Comparison of ENCODE assay signal across 12 cellular contexts in genomic region chr20:63636752-63637633, GRCh38. TPM values are rescaled to one million over a fixed set of nuclear protein-coding genes. Genes with fewer than 3 reads are reported as not detected.
DNase-seq lines count a peak whose midpoint lies in the region; ATAC-seq and FAIRE-seq lines count a peak whose summit lies in the region.
"Had no signal": no experiment of that assay in that cellular context is flagged by ENCODE, and none has a peak within 500 bp of the region (broad histone marks: within the 10 kb centered on the region; RNA-seq: fewer than 3 reads in every experiment).

No MANE protein-coding gene starts in this region.

- peaks cover 63% of the 10 kb centered on the region for H3K4me1 Mint-ChIP-seq in activated T-cell treated with anti-CD3 and anti-CD28 coated beads, Interleukin-2, amount 50 U/mL, for 24 hours (ENCODE audit: low read depth)
- H3K4me1 Mint-ChIP-seq in activated T-cell treated with anti-CD3 and anti-CD28 coated beads, Interleukin-2, amount 50 U/mL, for 4 hours (ENCODE audit: low read depth) = peaks cover 65% of the 10 kb centered on the region
- peaks cover 51% of the 10 kb centered on the region for H3K4me1 Mint-ChIP-seq in stimulated activated memory B cell treated with anti-CD40 and anti-IgM and Interleukin-4, amounts not matched to agents 10 μg/mL and 1 μg/mL and 100 μg/mL, for 72 hours

- intact Hi-C loops in left cardiac atrium (cut with DNase I) = no loop called here

- peak overlapping the region; percentile 50 for H3K27ac Mint-ChIP-seq in activated T-cell treated with anti-CD3 and anti-CD28 coated beads, Interleukin-2, amount 50 U/mL, for 24 hours
- peak overlapping the region; percentile 94 for H3K27ac Mint-ChIP-seq in stimulated activated memory B cell treated with anti-CD40 and anti-IgM and Interleukin-4, amounts not matched to agents 10 μg/mL and 1 μg/mL and 100 μg/mL, for 72 hours

- DNase-seq in activated T-cell treated with anti-CD3 and anti-CD28 coated beads, Interleukin-2, amount 50 U/mL, for 24 hours = no peak
- no peak for DNase-seq in activated T-cell treated with anti-CD3 and anti-CD28 coated beads, Interleukin-2, amount 50 U/mL, for 4 hours
- DNase-seq in NCI-H1694 treated with DMSO at 0.1 percent for 48 hours (lab: John Stamatoyannopoulos, UW) = peak; percentile 26
- DNase-seq in cerebellum (ENCODE audit: low spot score) = peak; percentile 84
- DNase-seq in urothelium cell line (ENCODE audit: low spot score) = no peak
- no peak for DNase-seq in DMS79 (lab: John Stamatoyannopoulos, UW)
- DNase-seq in left cardiac atrium = no peak
- DNase-seq: heart left ventricle; stimulated activated CD8-positive, alpha-beta memory T cell treated with anti-CD3 and anti-CD28 coated beads, Interleukin-4, amount 100 ng/mL, for 48 hours had no signal

- peaks cover 3% of the 10 kb centered on the region for H3K36me3 Mint-ChIP-seq in activated T-cell treated with anti-CD3 and anti-CD28 coated beads, Interleukin-2, amount 50 U/mL, for 24 hours (ENCODE audit: low read depth)
- H3K36me3 Mint-ChIP-seq in activated T-cell treated with anti-CD3 and anti-CD28 coated beads, Interleukin-2, amount 50 U/mL, for 4 hours (ENCODE audit: insufficient read depth) = no peaks in the 10 kb centered on the region
- peaks cover 5% of the 10 kb centered on the region for H3K36me3 Mint-ChIP-seq in stimulated activated memory B cell treated with anti-CD40 and anti-IgM and Interleukin-4, amounts not matched to agents 10 μg/mL and 1 μg/mL and 100 μg/mL, for 72 hours

- no peak for FAIRE-seq in urothelium cell line (lab: Jason Lieb, UNC)
- FAIRE-seq: RCC 7860 had no signal

- no peak overlapping the region for H3K4me3 Mint-ChIP-seq in activated T-cell treated with anti-CD3 and anti-CD28 coated beads, Interleukin-2, amount 50 U/mL, for 24 hours
- H3K4me3 Mint-ChIP-seq in activated T-cell treated with anti-CD3 and anti-CD28 coated beads, Interleukin-2, amount 50 U/mL, for 4 hours = no peak overlapping the region
- no peak overlapping the region for H3K4me3 Mint-ChIP-seq in stimulated activated memory B cell treated with anti-CD40 and anti-IgM and Interleukin-4, amounts not matched to agents 10 μg/mL and 1 μg/mL and 100 μg/mL, for 72 hours

- H3K9me3 Mint-ChIP-seq in activated T-cell treated with anti-CD3 and anti-CD28 coated beads, Interleukin-2, amount 50 U/mL, for 24 hours = no peaks in the 10 kb centered on the region
- H3K9me3 Mint-ChIP-seq in activated T-cell treated with anti-CD3 and anti-CD28 coated beads, Interleukin-2, amount 50 U/mL, for 4 hours = no peaks in the 10 kb centered on the region
- no peaks in the 10 kb centered on the region for H3K9me3 Mint-ChIP-seq in stimulated activated memory B cell treated with anti-CD40 and anti-IgM and Interleukin-4, amounts not matched to agents 10 μg/mL and 1 μg/mL and 100 μg/mL, for 72 hours

- ATAC-seq in activated T-cell treated with anti-CD3 and anti-CD28 coated beads, Interleukin-2, amount 50 U/mL, for 4 hours = no peak
- no peak for ATAC-seq in stimulated activated memory B cell treated with anti-CD40 and anti-IgM and Interleukin-4, amounts not matched to agents 10 μg/mL and 1 μg/mL and 100 μg/mL, for 72 hours
- no peak for ATAC-seq in left cardiac atrium
- ATAC-seq: heart left ventricle, left lobe of liver had no signal

- no peaks in the 10 kb centered on the region for H3K27me3 Mint-ChIP-seq in activated T-cell treated with anti-CD3 and anti-CD28 coated beads, Interleukin-2, amount 50 U/mL, for 24 hours
- H3K27me3 Mint-ChIP-seq in activated T-cell treated with anti-CD3 and anti-CD28 coated beads, Interleukin-2, amount 50 U/mL, for 4 hours (ENCODE audit: low read depth) = no peaks in the 10 kb centered on the region
- no peaks in the 10 kb centered on the region for H3K27me3 Mint-ChIP-seq in stimulated activated memory B cell treated with anti-CD40 and anti-IgM and Interleukin-4, amounts not matched to agents 10 μg/mL and 1 μg/mL and 100 μg/mL, for 72 hours

RNA-seq across cellular contexts. Expression of gene GMEB2, which starts 10.1 kb away (rescaled TPM):
- 10 to 100 TPM; 14.6 to 16.1 (median 15.1) TPM for total RNA-seq in activated T-cell treated with anti-CD3 and anti-CD28 coated beads, Interleukin-2, amount 50 U/mL, for 4 hours
- 7.3 TPM for total RNA-seq in cerebellum
- total RNA-seq in left cardiac atrium = 1 to 10 TPM; 5.7 to 7.9 TPM

RNA-seq across cellular contexts. Expression of gene STMN3, which starts 16.2 kb away (rescaled TPM):
- 10 to 100 TPM; 11.4 to 16.2 (median 12.4) TPM for total RNA-seq in activated T-cell treated with anti-CD3 and anti-CD28 coated beads, Interleukin-2, amount 50 U/mL, for 4 hours
- 66.7 TPM for total RNA-seq in cerebellum
- 1 to 10 TPM; 6.9 to 8.4 TPM for total RNA-seq in left cardiac atrium

RNA-seq across cellular contexts. Expression of gene RTEL1, which starts 21.1 kb away (rescaled TPM):
- total RNA-seq in activated T-cell treated with anti-CD3 and anti-CD28 coated beads, Interleukin-2, amount 50 U/mL, for 4 hours = 10 to 100 TPM; 50.6 to 67.7 (median 62.3) TPM
- total RNA-seq in cerebellum = 13.4 TPM
- total RNA-seq in left cardiac atrium = 10 to 100 TPM; 13.5 to 17.3 TPM

RNA-seq across cellular contexts. Expression of gene TNFRSF6B, which starts 59.5 kb away (rescaled TPM):
- under 1 TPM in 1 of 3 donors, not detected in 2; 0.47 TPM for total RNA-seq in activated T-cell treated with anti-CD3 and anti-CD28 coated beads, Interleukin-2, amount 50 U/mL, for 4 hours
- 0.82 TPM for total RNA-seq in cerebellum
- total RNA-seq in left cardiac atrium = 10 to 100 TPM in 1 of 2 donors, 1 to 10 TPM in 1; 1.4 to 10.1 TPM

Comparison
In these comparisons a context has a peak if more than half of its experiments do, and no peak if none do; other contexts are left out.
1. DNase-seq: peak in NCI-H1694 treated with DMSO at 0.1 percent for 48 hours (single experiment) and cerebellum (single experiment); none in activated T-cell treated with anti-CD3 and anti-CD28 coated beads, Interleukin-2, amount 50 U/mL, for 24 hours (single experiment), activated T-cell treated with anti-CD3 and anti-CD28 coated beads, Interleukin-2, amount 50 U/mL, for 4 hours (single experiment), urothelium cell line (single experiment), DMS79 (single experiment) and left cardiac atrium (single experiment).